In genomic region chr9:126721531-126722098, GRCh38 we compare ENCODE assay signal across 9 cellular contexts.
DNase-seq lines count a peak whose midpoint lies in the region; ATAC-seq and TF ChIP-seq lines count a peak whose summit lies in the region.
"Had no signal": no experiment of that assay in that cellular context is flagged by ENCODE, and none has a peak within 500 bp of the region (broad histone marks: within the 10 kb centered on the region; RNA-seq: fewer than 3 reads in every experiment).

No MANE protein-coding gene starts in this region.

- no peaks in the 10 kb centered on the region for H3K36me3 ChIP-seq in CD8-positive, alpha-beta T cell (ENCODE audit: insufficient read depth, low read length)
- no peaks in the 10 kb centered on the region for H3K36me3 ChIP-seq in KOPT-K1 (ENCODE audit: insufficient read depth, low read length)
- no peaks in the 10 kb centered on the region for H3K36me3 ChIP-seq in MM.1S (replicated peaks; ENCODE audit: insufficient read depth, low read length)
- H3K36me3 ChIP-seq: neutrophil had no signal

- TF ChIP-seq CTCF in CD8-positive, alpha-beta T cell (IDR thresholded peaks at IDR 0.05) = no peak
- no peak for TF ChIP-seq CTCF in brain (conservative IDR thresholded peaks at IDR 0.05)
- no peak for TF ChIP-seq CTCF in nephron (IDR thresholded peaks at IDR 0.05; ENCODE audit: unreplicated experiment in 3 of 3)
- no peak for TF ChIP-seq CTCF in MM.1S (IDR thresholded peaks at IDR 0.05; ENCODE audit: low read length)

- CTCF ChIA-PET in CD8-positive, alpha-beta T cell (lab: Charles Lee) = interaction anchor here (1.2 to 4.5 kb wide), 2 partner anchors 16 to 60 kb away, joined by 5 to 51 read pairs; no protein-coding TSS in a partner anchor

- H3F3A ChIP-seq in MM.1S (ENCODE audit: insufficient read depth, low read length) = no peaks in the 10 kb centered on the region; the same call in 1 of the 2 replicates

- H3K4me3 Mint-ChIP-seq in CD8-positive, alpha-beta T cell = peak overlapping the region; percentile 83
- H3K4me3 Mint-ChIP-seq in brain (peak overlapping the region; percentile 58 to 76 (median 70)), nephron (peak overlapping the region; percentile 76 to 77 (median 76))

- no peak overlapping the region for H2AFZ ChIP-seq in MM.1S (ENCODE audit: low read length)

- POLR2A ChIA-PET in CD8-positive, alpha-beta T cell (lab: Charles Lee) = no interaction called here

- no peaks in the 10 kb centered on the region for H3K27me3 ChIP-seq in CD8-positive, alpha-beta T cell (ENCODE audit: insufficient read depth, low read length)
- H3K27me3 ChIP-seq in MM.1S (replicated peaks; ENCODE audit: insufficient read depth, low read length) = peaks cover 23% of the 10 kb centered on the region; the same call in 1 of the 2 replicates

- peaks cover 44% of the 10 kb centered on the region for H3K4me1 ChIP-seq in CD8-positive, alpha-beta T cell (ENCODE audit: insufficient read depth, low read length)
- H3K4me1 ChIP-seq in MM.1S (ENCODE audit: low read length) = peaks cover 7% of the 10 kb centered on the region; the same call in 1 of the 2 replicates

- DNase-seq in CD8-positive, alpha-beta T cell = peak in 5 of 7 experiments; percentile 21 to 56 (median 31)
- DNase-seq in NCI-H748 treated with DMSO at 0.1 percent for 48 hours (lab: John Stamatoyannopoulos, UW) (no peak), NCI-H1694 treated with DMSO at 0.1 percent for 48 hours (lab: John Stamatoyannopoulos, UW) (no peak), MM.1S (no peak)

- H3K9me3 ChIP-seq in CD8-positive, alpha-beta T cell (ENCODE audit: low read length) = no peaks in the 10 kb centered on the region
- H3K9me3 ChIP-seq in KOPT-K1 (ENCODE audit: insufficient read depth, low read length, poor library complexity, severe bottlenecking) (no peaks in the 10 kb centered on the region), MM.1S (replicated peaks; ENCODE audit: insufficient read depth, low read length) (no peaks in the 10 kb centered on the region)
- H3K9me3 ChIP-seq: neutrophil had no signal

- H3K4me3 ChIP-seq in CD8-positive, alpha-beta T cell (ENCODE audit: low read depth, low read length) = peak overlapping the region; percentile 65
- no peak overlapping the region for H3K4me3 ChIP-seq in MM.1S (ENCODE audit: low read length)

- no peaks in the 10 kb centered on the region for H3K9me2 ChIP-seq in MM.1S (replicated peaks; ENCODE audit: insufficient read depth, low read length)

- H4K20me1 ChIP-seq in MM.1S (ENCODE audit: insufficient read depth, low read length) = no peaks in the 10 kb centered on the region

- H3K9me3 Mint-ChIP-seq in CD8-positive, alpha-beta T cell = no peaks in the 10 kb centered on the region
- H3K9me3 Mint-ChIP-seq in brain = peaks cover 0 to 11% (median 0%) of the 10 kb centered on the region in 5 experiments
- H3K9me3 Mint-ChIP-seq in nephron = no peaks in the 10 kb centered on the region

- peaks cover 53% of the 10 kb centered on the region for H3K4me1 Mint-ChIP-seq in CD8-positive, alpha-beta T cell (ENCODE audit: low read depth)
- H3K4me1 Mint-ChIP-seq in brain (peaks cover 54% of the 10 kb centered on the region), nephron (peaks cover 12% of the 10 kb centered on the region)

- peak overlapping the region; percentile 94 for H3K27ac Mint-ChIP-seq in CD8-positive, alpha-beta T cell
- H3K27ac Mint-ChIP-seq in brain = peak overlapping the region in 4 of 5 experiments; percentile 46 to 98 (median 76)
- peak overlapping the region; percentile 6 to 98 (median 23) for H3K27ac Mint-ChIP-seq in nephron

- H3K27ac ChIP-seq in CD8-positive, alpha-beta T cell (ENCODE audit: low read depth, low read length) = peak overlapping the region; percentile 87
- H3K27ac ChIP-seq in KOPT-K1 (ENCODE audit: low read depth, low read length, poor library complexity, severe bottlenecking) (peak overlapping the region; percentile 89), MM.1S (ENCODE audit: low read length) (no peak overlapping the region)
- H3K27ac ChIP-seq: neutrophil had no signal

- no peak overlapping the region for H3K9ac ChIP-seq in MM.1S (ENCODE audit: low read length)

- intact Hi-C loops in CD8-positive, alpha-beta T cell (cut with DNase I, micrococcal nuclease) = loop anchor here (1.0 to 10.0 kb wide), 6 partner anchors 84 to 1479 kb away; partner anchors contain the start of genes HSPA5 (in 1 of the 2), RALGPS1 (in 1 of the 2), ZBTB34 (in 1 of the 2) and ZBTB43 (in 1 of the 2)

- no peaks in the 10 kb centered on the region for H3K79me2 ChIP-seq in MM.1S (ENCODE audit: low read length)

- H3K4me2 ChIP-seq in MM.1S (ENCODE audit: low read depth, low read length) = no peak overlapping the region

- no peaks in the 10 kb centered on the region for H3K27me3 Mint-ChIP-seq in CD8-positive, alpha-beta T cell (ENCODE audit: low read depth)
- H3K27me3 Mint-ChIP-seq in brain (peaks cover 33% of the 10 kb centered on the region), nephron (ENCODE audit: low read depth) (peaks cover 72% of the 10 kb centered on the region)

- H3K36me3 Mint-ChIP-seq in CD8-positive, alpha-beta T cell = no peaks in the 10 kb centered on the region
- H3K36me3 Mint-ChIP-seq in brain (no peaks in the 10 kb centered on the region), nephron (ENCODE audit: low read depth) (no peaks in the 10 kb centered on the region)

- no peak for ATAC-seq in CD8-positive, alpha-beta T cell
- no peak for ATAC-seq in HG03457 (IDR thresholded peaks at IDR 0.05; ENCODE audit: unreplicated experiment)

Comparison
In these comparisons a context has a peak if more than half of its experiments do, and no peak if none do; other contexts are left out.
1. DNase-seq: peak in CD8-positive, alpha-beta T cell (5 of 7); none in NCI-H748 treated with DMSO at 0.1 percent for 48 hours (single experiment), NCI-H1694 treated with DMSO at 0.1 percent for 48 hours (single experiment) and MM.1S (single experiment).
2. H3K27ac Mint-ChIP-seq: peak in every context shown above with its lines; median percentile 94 in CD8-positive, alpha-beta T cell; 76 in brain; 23 in nephron.
3. Peak in every context shown above with its lines, with median percentiles within 50 percentile points of each other: H3K4me3 Mint-ChIP-seq.